In genomic region chr2:88499204-88499603, GRCh38 we compare ENCODE assay signal across 24 cellular contexts. TPM values are rescaled to one million over a fixed set of nuclear protein-coding genes. Genes with fewer than 3 reads are reported as not detected.
"Had no signal": no experiment of that assay in that cellular context is flagged by ENCODE, and none has a peak within 500 bp of the region (broad histone marks: within the 10 kb centered on the region; RNA-seq: fewer than 3 reads in every experiment).

No MANE protein-coding gene starts in this region.

- H3K9me3 ChIP-seq: colonic mucosa, esophagus squamous epithelium, lower lobe of right lung had no signal

- H3K27me3 ChIP-seq: colonic mucosa had no signal

- DNase-seq: colonic mucosa; cortex of kidney; effector CD8-positive, alpha-beta T cell; effector memory CD8-positive, alpha-beta T cell; endodermal cell; erythroblast; esophagus squamous epithelium; foreskin fibroblast; heart left ventricle; hippocampal formation; left cardiac atrium; left lung; left ventricle myocardium superior; lower lobe of right lung; mesendoderm; midbrain; naive thymus-derived CD4-positive, alpha-beta T cell had no signal

- H3K4me3 ChIP-seq: colonic mucosa, esophagus squamous epithelium, gastroesophageal sphincter, heart left ventricle, left lung, lower lobe of right lung had no signal

- ATAC-seq: effector memory CD8-positive, alpha-beta T cell; esophagus mucosa; gastroesophageal sphincter; heart left ventricle; left cardiac atrium; left lung; left ventricle myocardium superior; lower lobe of right lung; naive thymus-derived CD4-positive, alpha-beta T cell had no signal

- H3K4me1 ChIP-seq: colonic mucosa, esophagus squamous epithelium, gastroesophageal sphincter, heart left ventricle, left lung, lower lobe of right lung had no signal

- H3K27ac ChIP-seq: colonic mucosa, esophagus squamous epithelium, gastroesophageal sphincter, heart left ventricle, left lung, lower lobe of right lung had no signal

- H3K36me3 ChIP-seq: colonic mucosa, esophagus squamous epithelium, gastroesophageal sphincter, heart left ventricle, left lung, lower lobe of right lung had no signal

RNA-seq across cellular contexts. Expression of gene FOXI3, which starts 46.7 kb away (rescaled TPM):
- total RNA-seq: colonic mucosa; dermis microvascular lymphatic vessel endothelial cell; esophagus mucosa; esophagus squamous epithelium; gastroesophageal sphincter; heart left ventricle; left cardiac atrium; left lung; left ventricle myocardium superior; lower lobe of right lung; lung microvascular endothelial cell; mononuclear cell; mucosa of gallbladder; naive thymus-derived CD4-positive, alpha-beta T cell had no signal
- polyA plus RNA-seq: heart left ventricle; keratinocyte; naive thymus-derived CD4-positive, alpha-beta T cell had no signal
